In genomic region chr5:134373633-134374032, GRCh38 we compare ENCODE assay signal across 7 cellular contexts. TPM values are rescaled to one million over a fixed set of nuclear protein-coding genes. Genes with fewer than 3 reads are reported as not detected.
DNase-seq lines count a peak whose midpoint lies in the region; ATAC-seq and TF ChIP-seq lines count a peak whose summit lies in the region.
"Not testable (repeated sequence)": the region's sequence is repeated elsewhere in the genome, so short reads cannot be mapped to it uniquely, and the experiment has no call there.

No MANE protein-coding gene starts in this region.

- H3F3A ChIP-seq in SU-DHL-6 (ENCODE audit: insufficient read depth): not testable (repeated sequence)

- in situ Hi-C loops in gastrocnemius medialis (cut with MboI; ENCODE audit: low sequenced_read_pairs in 4 of 4): loop anchor here in 1 of 4 donors (10.0 kb wide), 1 partner anchor 211 kb away; no protein-coding TSS in a partner anchor

- BruUV-seq in MCF 10A (replicated peaks; lab: Mats Ljungman, UMichigan): not testable (repeated sequence)

- H3K27me3 Mint-ChIP-seq in CD8-positive, alpha-beta T cell (ENCODE audit: low read depth); activated T-cell treated with anti-CD3 and anti-CD28 coated beads, Interleukin-2, amount 50 U/mL, for 72 hours (ENCODE audit: low read depth); MCF 10A (ENCODE audit: insufficient read depth, unreplicated experiment); glutamatergic neuron (ENCODE audit: unreplicated experiment); naive thymus-derived CD4-positive, alpha-beta T cell: not testable (repeated sequence)

- not testable (repeated sequence) for H3K36me3 ChIP-seq in CD8-positive, alpha-beta T cell (ENCODE audit: insufficient read depth, low read length); SU-DHL-6 (ENCODE audit: low read length)
- H3K36me3 ChIP-seq in naive thymus-derived CD4-positive, alpha-beta T cell (ENCODE audit: control insufficient read depth in 2 of 3, insufficient read depth in 3 of 3, low read length in 3 of 3): peaks cover 0 to 27% (median 0%) of the 10 kb centered on the region in 3 experiments
- peaks cover 0 to 24% of the 10 kb centered on the region in 2 donors for H3K36me3 ChIP-seq in gastrocnemius medialis

- peaks cover 68% of the 10 kb centered on the region for H3K79me2 ChIP-seq in SU-DHL-6 (ENCODE audit: insufficient read depth, low read length)

- not testable (repeated sequence) for H3K27me3 ChIP-seq in CD8-positive, alpha-beta T cell (ENCODE audit: insufficient read depth, low read length); SU-DHL-6 (ENCODE audit: low read length); naive thymus-derived CD4-positive, alpha-beta T cell (ENCODE audit: control insufficient read depth in 2 of 2, insufficient read depth in 2 of 2, low read length in 2 of 2); gastrocnemius medialis

- POLR2A ChIA-PET in CD8-positive, alpha-beta T cell (lab: Charles Lee): not testable (repeated sequence)
- POLR2A ChIA-PET in MCF 10A (lab: Yijun Ruan, JAX): interaction anchor here (2.4 to 4.8 kb wide), 2 partner anchors 10 to 36 kb away, joined by 9 to 94 read pairs; partner anchors contain the start of gene CDKN2AIPNL
- POLR2A ChIA-PET in naive thymus-derived CD4-positive, alpha-beta T cell (lab: Charles Lee): interaction anchor here (7.1 kb wide), 1 partner anchor 152 kb away, joined by 92 read pairs; the partner anchor contains the start of gene JADE2

- CTCF ChIA-PET in CD8-positive, alpha-beta T cell (lab: Charles Lee); naive thymus-derived CD4-positive, alpha-beta T cell (lab: Charles Lee): not testable (repeated sequence)
- CTCF ChIA-PET in MCF 10A (lab: Yijun Ruan, JAX): interaction anchor here (1.7 kb wide), 1 partner anchor 22 kb away, joined by 5 read pairs; no protein-coding TSS in a partner anchor

- not testable (repeated sequence) for H3K27ac Mint-ChIP-seq in CD8-positive, alpha-beta T cell; activated T-cell treated with anti-CD3 and anti-CD28 coated beads, Interleukin-2, amount 50 U/mL, for 72 hours; MCF 10A (ENCODE audit: low read depth, unreplicated experiment); glutamatergic neuron (ENCODE audit: unreplicated experiment)
- H3K27ac Mint-ChIP-seq in naive thymus-derived CD4-positive, alpha-beta T cell: peak overlapping the region in 6 of 9 donors; percentile 34 to 99 (median 94)

- intact Hi-C loops in CD8-positive, alpha-beta T cell (cut with DNase I, micrococcal nuclease): loop anchor here (5.0 to 10.0 kb wide), 6 partner anchors 71 to 1321 kb away; partner anchors contain the start of genes C5orf24 (in 2 of the 2), CAMLG (in 1 of the 2), HSPA4 (in 1 of the 2) and VDAC1 (in 1 of the 2)
- intact Hi-C loops in MCF 10A (cut with micrococcal nuclease): loop anchor here (5.0 kb wide), 1 partner anchor 139 kb away; no protein-coding TSS in a partner anchor
- intact Hi-C loops in naive thymus-derived CD4-positive, alpha-beta T cell (cut with micrococcal nuclease): loop anchor here (1.0 to 10.0 kb wide), 5 partner anchors 71 to 1879 kb away; partner anchors contain the start of genes IRF1 (in 1 of the 2), TXNDC15 (in 1 of the 2) and VDAC1 (in 1 of the 2)
- intact Hi-C loops in gastrocnemius medialis (cut with DNase I; ENCODE audit: low total_unique reads): loop anchor here (10.0 kb wide), 1 partner anchor 371 kb away; no protein-coding TSS in a partner anchor

- H2AFZ ChIP-seq in SU-DHL-6 (ENCODE audit: low read depth, low read length, severe bottlenecking): not testable (repeated sequence)

- H4K20me1 ChIP-seq in SU-DHL-6 (ENCODE audit: low read depth, low read length): not testable (repeated sequence)

- peaks cover 53% of the 10 kb centered on the region for H3K4me1 Mint-ChIP-seq in CD8-positive, alpha-beta T cell (ENCODE audit: low read depth)
- peaks cover 63% of the 10 kb centered on the region for H3K4me1 Mint-ChIP-seq in activated T-cell treated with anti-CD3 and anti-CD28 coated beads, Interleukin-2, amount 50 U/mL, for 72 hours (ENCODE audit: low read depth)
- H3K4me1 Mint-ChIP-seq in MCF 10A (ENCODE audit: insufficient read depth, unreplicated experiment): peaks cover 21% of the 10 kb centered on the region
- H3K4me1 Mint-ChIP-seq in glutamatergic neuron (ENCODE audit: low read depth, unreplicated experiment): not testable (repeated sequence)
- H3K4me1 Mint-ChIP-seq in naive thymus-derived CD4-positive, alpha-beta T cell: peaks cover 27 to 72% (median 61%) of the 10 kb centered on the region in 7 donors

- not testable (repeated sequence) for ATAC-seq in CD8-positive, alpha-beta T cell; activated T-cell treated with anti-CD3 and anti-CD28 coated beads, Interleukin-2, amount 50 U/mL, for 72 hours (replicated peaks in 1 of 2); naive thymus-derived CD4-positive, alpha-beta T cell; gastrocnemius medialis

- H3K9me2 ChIP-seq in SU-DHL-6 (replicated peaks; ENCODE audit: insufficient read depth, low read length): not testable (repeated sequence)

- not testable (repeated sequence) for H3K27ac ChIP-seq in CD8-positive, alpha-beta T cell (ENCODE audit: low read depth, low read length); SU-DHL-6 (ENCODE audit: low read depth, low read length); naive thymus-derived CD4-positive, alpha-beta T cell (ENCODE audit: low read depth, low read length)
- H3K27ac ChIP-seq in gastrocnemius medialis: peak overlapping the region; percentile 97 to 100 (median 98)

- H3K4me3 Mint-ChIP-seq in CD8-positive, alpha-beta T cell: peak overlapping the region; percentile 61
- peak overlapping the region; percentile 70 to 97 for H3K4me3 Mint-ChIP-seq in activated T-cell treated with anti-CD3 and anti-CD28 coated beads, Interleukin-2, amount 50 U/mL, for 72 hours
- H3K4me3 Mint-ChIP-seq in MCF 10A (ENCODE audit: unreplicated experiment) (peak overlapping the region; percentile 99), glutamatergic neuron (ENCODE audit: unreplicated experiment) (peak overlapping the region; percentile 75)
- peak overlapping the region; percentile 41 to 99 (median 88) for H3K4me3 Mint-ChIP-seq in naive thymus-derived CD4-positive, alpha-beta T cell

- peaks cover 47% of the 10 kb centered on the region for H3K36me3 Mint-ChIP-seq in CD8-positive, alpha-beta T cell
- H3K36me3 Mint-ChIP-seq in activated T-cell treated with anti-CD3 and anti-CD28 coated beads, Interleukin-2, amount 50 U/mL, for 72 hours (ENCODE audit: insufficient read depth in 2 of 2): peaks cover 7 to 16% of the 10 kb centered on the region in 2 donors
- peaks cover 72% of the 10 kb centered on the region for H3K36me3 Mint-ChIP-seq in MCF 10A (ENCODE audit: insufficient read depth, unreplicated experiment)
- not testable (repeated sequence) for H3K36me3 Mint-ChIP-seq in glutamatergic neuron (ENCODE audit: unreplicated experiment)
- peaks cover 0 to 24% (median 12%) of the 10 kb centered on the region in 5 donors for H3K36me3 Mint-ChIP-seq in naive thymus-derived CD4-positive, alpha-beta T cell

- DNase-seq in CD8-positive, alpha-beta T cell; activated T-cell treated with anti-CD3 and anti-CD28 coated beads, Interleukin-2, amount 50 U/mL, for 72 hours; MCF 10A (ENCODE audit: unreplicated experiment); glutamatergic neuron; naive thymus-derived CD4-positive, alpha-beta T cell; gastrocnemius medialis: not testable (repeated sequence)

- TF ChIP-seq POLR2A in gastrocnemius medialis (IDR thresholded peaks at IDR 0.05): not testable (repeated sequence)

- not testable (repeated sequence) for H3K9me3 ChIP-seq in CD8-positive, alpha-beta T cell (ENCODE audit: low read length); SU-DHL-6 (ENCODE audit: insufficient read depth, low read length); naive thymus-derived CD4-positive, alpha-beta T cell (ENCODE audit: control insufficient read depth in 2 of 3, low read length in 3 of 3); gastrocnemius medialis

- H3K4me2 ChIP-seq in SU-DHL-6 (ENCODE audit: low read depth, low read length, poor library complexity, severe bottlenecking): peak overlapping the region; percentile 11

- H3K4me3 ChIP-seq in CD8-positive, alpha-beta T cell (ENCODE audit: low read depth, low read length); SU-DHL-6 (ENCODE audit: insufficient read depth, low read length, poor library complexity, severe bottlenecking); naive thymus-derived CD4-positive, alpha-beta T cell (ENCODE audit: low read length): not testable (repeated sequence)
- H3K4me3 ChIP-seq in gastrocnemius medialis: peak overlapping the region; percentile 92 to 98 (median 95)

- not testable (repeated sequence) for H3K9me3 Mint-ChIP-seq in CD8-positive, alpha-beta T cell; activated T-cell treated with anti-CD3 and anti-CD28 coated beads, Interleukin-2, amount 50 U/mL, for 72 hours; MCF 10A (ENCODE audit: unreplicated experiment)
- peaks cover 18% of the 10 kb centered on the region for H3K9me3 Mint-ChIP-seq in glutamatergic neuron (ENCODE audit: unreplicated experiment)
- H3K9me3 Mint-ChIP-seq in naive thymus-derived CD4-positive, alpha-beta T cell: peaks cover 0 to 13% (median 0%) of the 10 kb centered on the region in 11 donors

- not testable (repeated sequence) for H3K9ac ChIP-seq in SU-DHL-6 (ENCODE audit: low read length)

- not testable (repeated sequence) for TF ChIP-seq CTCF in CD8-positive, alpha-beta T cell (IDR thresholded peaks at IDR 0.05); SU-DHL-6 (IDR thresholded peaks at IDR 0.05; ENCODE audit: insufficient read depth, low read length, poor library complexity, severe bottlenecking); MCF 10A (IDR thresholded peaks at IDR 0.05; ENCODE audit: unreplicated experiment); glutamatergic neuron (IDR thresholded peaks at IDR 0.05; ENCODE audit: partially characterized antibody, unreplicated experiment); gastrocnemius medialis (IDR thresholded peaks at IDR 0.05 in 4 of 5, conservative IDR thresholded peaks at IDR 0.05 in 1 of 5)

- H3K4me1 ChIP-seq in CD8-positive, alpha-beta T cell (ENCODE audit: insufficient read depth, low read length): peaks cover 29% of the 10 kb centered on the region
- H3K4me1 ChIP-seq in naive thymus-derived CD4-positive, alpha-beta T cell (ENCODE audit: control insufficient read depth in 2 of 2, insufficient read depth in 2 of 2, low read length in 2 of 2): peaks cover 13 to 23% of the 10 kb centered on the region in 2 donors
- H3K4me1 ChIP-seq in gastrocnemius medialis: peaks cover 70 to 71% of the 10 kb centered on the region in 2 donors

RNA-seq across cellular contexts. Expression of gene UBE2B, which starts 2.3 kb away (rescaled TPM):
- total RNA-seq in CD8-positive, alpha-beta T cell: 100 to 1,000 TPM; 249 to 250 TPM
- 100 to 1,000 TPM; 129 to 162 TPM for total RNA-seq in activated T-cell treated with anti-CD3 and anti-CD28 coated beads, Interleukin-2, amount 50 U/mL, for 72 hours
- total RNA-seq in MCF 10A (2022) (178 and 186 TPM in 2 replicates), glutamatergic neuron (ENCODE audit: unreplicated experiment) (67.3 TPM), gastrocnemius medialis (100 to 1,000 TPM in 1 of 4 donors, 10 to 100 TPM in 3; 22.2 to 124 (median 70.3) TPM)
- 100 to 1,000 TPM in 4 of 5 experiments, 10 to 100 TPM in 1; 91.4 to 141 (median 124) TPM for total RNA-seq in naive thymus-derived CD4-positive, alpha-beta T cell
- 100 to 1,000 TPM in 1 of 2 donors, 10 to 100 TPM in 1; 89.2 to 116 TPM for polyA plus RNA-seq in naive thymus-derived CD4-positive, alpha-beta T cell

RNA-seq across cellular contexts. Expression of gene CDKL3, which starts 6.7 kb away (rescaled TPM):
- total RNA-seq in CD8-positive, alpha-beta T cell: under 1 TPM; 0.22 to 0.30 TPM
- total RNA-seq in activated T-cell treated with anti-CD3 and anti-CD28 coated beads, Interleukin-2, amount 50 U/mL, for 72 hours: 1 to 10 TPM; 3.9 to 5.8 TPM
- total RNA-seq in MCF 10A (2022) (9.0 and 12.8 TPM in 2 replicates), glutamatergic neuron (ENCODE audit: unreplicated experiment) (4.2 TPM), gastrocnemius medialis (10 to 100 TPM in 1 of 4 donors, 1 to 10 TPM in 2, under 1 TPM in 1; 0.36 to 10.4 (median 5.1) TPM)
- total RNA-seq in naive thymus-derived CD4-positive, alpha-beta T cell: 1 to 10 TPM in 3 of 5 experiments, under 1 TPM in 2; 0.27 to 1.9 (median 1.2) TPM
- polyA plus RNA-seq in naive thymus-derived CD4-positive, alpha-beta T cell: 1 to 10 TPM in 1 of 2 donors, under 1 TPM in 1; 0.26 to 1.5 TPM

RNA-seq across cellular contexts. Expression of gene CDKN2AIPNL, which starts 38.0 kb away (rescaled TPM):
- 10 to 100 TPM; 14.7 to 15.5 TPM for total RNA-seq in CD8-positive, alpha-beta T cell
- total RNA-seq in activated T-cell treated with anti-CD3 and anti-CD28 coated beads, Interleukin-2, amount 50 U/mL, for 72 hours: 10 to 100 TPM; 24.6 to 25.8 TPM
- total RNA-seq in MCF 10A (2022) (75.1 and 82.4 TPM in 2 replicates), glutamatergic neuron (ENCODE audit: unreplicated experiment) (41.3 TPM), gastrocnemius medialis (10 to 100 TPM; 23.6 to 58.5 (median 37.4) TPM)
- total RNA-seq in naive thymus-derived CD4-positive, alpha-beta T cell: 10 to 100 TPM; 11.5 to 20.8 (median 16.8) TPM
- polyA plus RNA-seq in naive thymus-derived CD4-positive, alpha-beta T cell: 10 to 100 TPM; 25.8 to 29.1 TPM
